ENCODE assay signal across 9 cellular contexts in the genomic region with DNA sequence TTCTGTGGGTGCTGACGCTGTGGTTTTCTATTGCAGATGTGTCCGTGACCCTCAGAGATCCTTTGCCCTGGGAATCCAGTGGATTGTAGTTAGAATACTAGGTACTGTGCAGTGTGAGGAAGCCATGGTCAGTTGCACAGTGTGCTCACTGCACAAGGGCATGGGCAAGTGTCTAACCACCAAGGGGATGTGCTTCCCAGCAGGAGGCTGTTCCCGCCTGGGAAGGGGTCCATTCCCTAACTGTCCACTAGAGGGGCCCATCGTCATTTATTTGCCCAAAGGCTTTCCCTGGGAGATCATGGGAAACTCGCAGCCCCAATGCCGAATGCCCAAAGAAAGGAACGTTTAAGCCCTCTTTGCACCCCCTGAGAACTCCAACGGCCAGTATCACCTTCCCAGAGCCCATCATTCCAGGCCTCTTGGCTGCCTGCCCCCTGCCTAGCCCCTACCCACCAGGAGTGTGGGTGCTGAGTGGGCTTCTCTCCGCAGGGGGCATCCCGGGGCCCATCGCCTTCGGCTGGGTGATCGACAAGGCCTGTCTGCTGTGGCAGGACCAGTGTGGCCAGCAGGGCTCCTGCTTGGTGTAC. TPM values are rescaled to one million over a fixed set of nuclear protein-coding genes. Genes with fewer than 3 reads are reported as not detected.
DNase-seq lines count a peak whose midpoint lies in the region; ATAC-seq and TF ChIP-seq lines count a peak whose summit lies in the region.
"Had no signal": no experiment of that assay in that cellular context is flagged by ENCODE, and none has a peak within 500 bp of the region (broad histone marks: within the 10 kb centered on the region; RNA-seq: fewer than 3 reads in every experiment).

No MANE protein-coding gene starts in this region.

- no peak for TF ChIP-seq POLR2A in heart left ventricle (IDR thresholded peaks at IDR 0.05)

- TF ChIP-seq RAD21 in Ishikawa (IDR thresholded peaks at IDR 0.05; ENCODE audit: low read depth), result peak; percentile 93

- 54 to 60% (median 56%) methylated on average over 13 of the region's 13 CpGs for WGBS in heart left ventricle, 4 donors

- peak; percentile 75 to 87 (median 83) for TF ChIP-seq CTCF in heart left ventricle (IDR thresholded peaks at IDR 0.05)

- H3K9me3 ChIP-seq in heart left ventricle, result no peaks in the 10 kb centered on the region

- DNase-seq in DMS53 treated with DMSO at 0.1 percent for 48 hours (lab: John Stamatoyannopoulos, UW; ENCODE audit: unreplicated experiment), result peak; percentile 46
- peak; percentile 11 for DNase-seq in OCI-M2 (lab: John Stamatoyannopoulos, UW; ENCODE audit: unreplicated experiment)
- DNase-seq in anterior cingulate cortex (lab: John Stamatoyannopoulos, UW), result peak in 55 of 58 donors; percentile 13 to 85 (median 63)
- DNase-seq in heart left ventricle, result peak in 4 of 5 donors; percentile 63 to 73 (median 66)
- peak; percentile 74 for DNase-seq in putamen (ENCODE audit: low spot score)

- ATAC-seq in heart left ventricle, result peak in 3 of 4 donors; percentile 53 to 61 (median 56)
- no peak for ATAC-seq in GM18868 (IDR thresholded peaks at IDR 0.05; ENCODE audit: unreplicated experiment)
- no peak for ATAC-seq in GM18520 (IDR thresholded peaks at IDR 0.05; ENCODE audit: unreplicated experiment)

- peaks cover 0 to 2% (median 0%) of the 10 kb centered on the region in 9 donors for H3K27me3 ChIP-seq in heart left ventricle

- peaks cover 0 to 11% (median 0%) of the 10 kb centered on the region in 9 donors for H3K36me3 ChIP-seq in heart left ventricle

- intact Hi-C loops in heart left ventricle (cut with DNase I), result loop anchor here (1.0 to 10.0 kb wide), 9 partner anchors 122 to 326 kb away; no protein-coding TSS in a partner anchor

- H3K4me1 ChIP-seq in heart left ventricle, result peaks cover 0 to 27% (median 12%) of the 10 kb centered on the region in 12 donors

- no peak overlapping the region for H3K4me3 ChIP-seq in heart left ventricle

- no peak for TF ChIP-seq EP300 in Ishikawa (IDR thresholded peaks at IDR 0.05; ENCODE audit: borderline replicate concordance)

- H3K27ac ChIP-seq in heart left ventricle, result no peak overlapping the region

TF ChIP-seq in Ishikawa, 13 proteins besides CTCF, POLR2A, EP300 and RAD21:
- TF ChIP-seq, protein P1, sequence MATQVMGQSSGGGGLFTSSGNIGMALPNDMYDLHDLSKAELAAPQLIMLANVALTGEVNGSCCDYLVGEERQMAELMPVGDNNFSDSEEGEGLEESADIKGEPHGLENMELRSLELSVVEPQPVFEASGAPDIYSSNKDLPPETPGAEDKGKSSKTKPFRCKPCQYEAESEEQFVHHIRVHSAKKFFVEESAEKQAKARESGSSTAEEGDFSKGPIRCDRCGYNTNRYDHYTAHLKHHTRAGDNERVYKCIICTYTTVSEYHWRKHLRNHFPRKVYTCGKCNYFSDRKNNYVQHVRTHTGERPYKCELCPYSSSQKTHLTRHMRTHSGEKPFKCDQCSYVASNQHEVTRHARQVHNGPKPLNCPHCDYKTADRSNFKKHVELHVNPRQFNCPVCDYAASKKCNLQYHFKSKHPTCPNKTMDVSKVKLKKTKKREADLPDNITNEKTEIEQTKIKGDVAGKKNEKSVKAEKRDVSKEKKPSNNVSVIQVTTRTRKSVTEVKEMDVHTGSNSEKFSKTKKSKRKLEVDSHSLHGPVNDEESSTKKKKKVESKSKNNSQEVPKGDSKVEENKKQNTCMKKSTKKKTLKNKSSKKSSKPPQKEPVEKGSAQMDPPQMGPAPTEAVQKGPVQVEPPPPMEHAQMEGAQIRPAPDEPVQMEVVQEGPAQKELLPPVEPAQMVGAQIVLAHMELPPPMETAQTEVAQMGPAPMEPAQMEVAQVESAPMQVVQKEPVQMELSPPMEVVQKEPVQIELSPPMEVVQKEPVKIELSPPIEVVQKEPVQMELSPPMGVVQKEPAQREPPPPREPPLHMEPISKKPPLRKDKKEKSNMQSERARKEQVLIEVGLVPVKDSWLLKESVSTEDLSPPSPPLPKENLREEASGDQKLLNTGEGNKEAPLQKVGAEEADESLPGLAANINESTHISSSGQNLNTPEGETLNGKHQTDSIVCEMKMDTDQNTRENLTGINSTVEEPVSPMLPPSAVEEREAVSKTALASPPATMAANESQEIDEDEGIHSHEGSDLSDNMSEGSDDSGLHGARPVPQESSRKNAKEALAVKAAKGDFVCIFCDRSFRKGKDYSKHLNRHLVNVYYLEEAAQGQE (IDR thresholded peaks at IDR 0.05; ENCODE audit: low read depth), result no peak
- TF ChIP-seq CREB1 (IDR thresholded peaks at IDR 0.05; ENCODE audit: low read depth) (no peak), YY1 (IDR thresholded peaks at IDR 0.05; ENCODE audit: low read depth) (no peak), TEAD4 (IDR thresholded peaks at IDR 0.05) (no peak), USF1 (IDR thresholded peaks at IDR 0.05) (no peak), FOXM1 (IDR thresholded peaks at IDR 0.05; ENCODE audit: borderline replicate concordance, low read depth) (no peak), TCF12 (IDR thresholded peaks at IDR 0.05; ENCODE audit: low read depth) (no peak), ZBTB7A (IDR thresholded peaks at IDR 0.05; ENCODE audit: low read depth) (no peak), EGR1 (IDR thresholded peaks at IDR 0.05) (no peak), CEBPB (IDR thresholded peaks at IDR 0.05) (no peak), TAF1 (IDR thresholded peaks at IDR 0.05; ENCODE audit: low read depth) (no peak), NFIC (IDR thresholded peaks at IDR 0.05) (no peak)
- TF ChIP-seq, protein P2, sequence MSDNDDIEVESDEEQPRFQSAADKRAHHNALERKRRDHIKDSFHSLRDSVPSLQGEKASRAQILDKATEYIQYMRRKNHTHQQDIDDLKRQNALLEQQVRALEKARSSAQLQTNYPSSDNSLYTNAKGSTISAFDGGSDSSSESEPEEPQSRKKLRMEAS (IDR thresholded peaks at IDR 0.05), result no peak

RNA-seq across cellular contexts. Expression of gene SLCO4A1, which starts 26.2 kb away (rescaled TPM):
- 10 to 100 TPM in 5 of 9 donors, 1 to 10 TPM in 3, under 1 TPM in 1; 1.00 to 54.0 (median 10.4) TPM for total RNA-seq in heart left ventricle
- 10 to 100 TPM; 14.5 to 24.4 TPM for polyA plus RNA-seq in heart left ventricle

RNA-seq across cellular contexts. Expression of gene NTSR1, which starts 40.1 kb away (rescaled TPM):
- under 1 TPM in 3 of 9 donors, not detected in 6; 0.07 to 0.32 (median 0.07) TPM for total RNA-seq in heart left ventricle
- polyA plus RNA-seq in heart left ventricle, result under 1 TPM in 1 of 2 donors, not detected in 1; 0.01 TPM
- total RNA-seq: activated CD8-positive, alpha-beta memory T cell treated with anti-CD3 and anti-CD28 coated beads for 36 hours had no signal

Comparison
In these comparisons a context has a peak if more than half of its experiments do, and no peak if none do; other contexts are left out.
1. DNase-seq: peak in every context shown above with its lines; median percentile 74 in putamen; 66 in heart left ventricle; 63 in anterior cingulate cortex; 46 in DMS53 treated with DMSO at 0.1 percent for 48 hours; 11 in OCI-M2.
2. ATAC-seq: peak in heart left ventricle (3 of 4); none in GM18868 (single experiment) and GM18520 (single experiment).